In the genomic region with DNA sequence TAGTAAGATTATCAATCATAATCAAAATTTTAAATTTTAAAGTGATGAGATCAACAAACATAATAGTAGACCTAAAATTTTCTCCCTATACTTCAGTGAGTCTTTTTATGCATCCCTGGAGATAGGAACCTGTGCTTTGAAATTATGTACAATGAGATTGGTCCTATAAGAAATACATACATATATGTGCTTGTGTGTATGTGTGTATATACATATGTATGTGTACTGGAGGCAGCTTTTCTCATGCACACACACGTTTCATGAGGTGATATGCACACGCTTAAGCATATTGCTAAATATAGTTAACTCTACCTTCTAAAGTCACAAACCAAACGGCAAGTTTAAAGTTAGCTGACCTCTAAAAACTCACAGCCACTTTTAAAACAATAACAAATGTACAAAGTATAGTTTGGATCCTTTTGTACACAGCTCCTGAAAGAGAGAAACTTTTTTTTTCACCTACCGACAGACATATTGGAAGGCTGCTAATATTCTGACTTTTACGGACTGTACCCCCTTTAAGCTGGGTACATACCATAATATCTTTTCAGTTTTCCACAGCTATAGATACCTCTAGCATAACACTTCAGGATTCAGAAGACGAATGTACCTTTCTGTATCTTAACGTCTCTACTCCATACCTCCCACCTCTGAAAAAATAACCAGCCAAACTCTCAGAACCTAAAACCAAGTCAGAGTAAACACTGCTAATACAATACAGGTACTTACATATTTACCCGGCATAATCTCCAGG, we compare ENCODE assay signal across 11 cellular contexts. TPM values are rescaled to one million over a fixed set of nuclear protein-coding genes. Genes with fewer than 3 reads are reported as not detected.
A peak's percentile ranks its signal among the peaks of the same experiment; 100 is the strongest.
DNase-seq lines count a peak whose midpoint lies in the region; ATAC-seq and TF ChIP-seq lines count a peak whose summit lies in the region.
"Had no signal": no experiment of that assay in that cellular context is flagged by ENCODE, and none has a peak within 500 bp of the region (broad histone marks: within the 10 kb centered on the region; RNA-seq: fewer than 3 reads in every experiment).

No MANE protein-coding gene starts in this region.

- TF ChIP-seq EP300 in transverse colon (IDR thresholded peaks at IDR 0.05; ENCODE audit: low read depth), result no peak

- intact Hi-C loops in right lobe of liver (cut with DNase I) (no loop called here), transverse colon (cut with DNase I; ENCODE audit: low total_unique reads) (loop anchor here (10.0 kb wide), 1 partner anchor 50 kb away; no protein-coding TSS in a partner anchor)

- peaks cover 2% of the 10 kb centered on the region for H3K27me3 Mint-ChIP-seq in activated T-cell treated with anti-CD3 and anti-CD28 coated beads, Interleukin-2, amount 50 U/mL, for 72 hours (ENCODE audit: low read depth)

- H3K4me1 Mint-ChIP-seq in activated T-cell treated with anti-CD3 and anti-CD28 coated beads, Interleukin-2, amount 50 U/mL, for 72 hours (ENCODE audit: low read depth), result peaks cover 67% of the 10 kb centered on the region

- DNase-seq in activated T-cell treated with anti-CD3 and anti-CD28 coated beads, Interleukin-2, amount 50 U/mL, for 72 hours, result no peak
- DNase-seq in activated T-cell treated with anti-CD3 and anti-CD28 coated beads for 4 hours, result no peak
- DNase-seq in astrocyte of the spinal cord (ENCODE audit: low read depth, low spot score), result no peak
- no peak for DNase-seq in right lobe of liver
- DNase-seq in transverse colon, result no peak
- no peak for DNase-seq in AG08396 (ENCODE audit: low spot score)
- no peak for DNase-seq in stimulated activated naive CD4-positive, alpha-beta T cell treated with Interleukin-2 at 50 U/mL for 16 hours (lab: John Stamatoyannopoulos, UW)
- no peak for DNase-seq in LoVo (ENCODE audit: low spot score)
- DNase-seq: DMS79 treated with DMSO at 0.1 percent for 48 hours; KBM-7; stimulated activated CD4-positive, alpha-beta T cell treated with anti-CD3 and anti-CD28 coated beads, Interleukin-12 subunit alpha, Interleukin-12 subunit beta, amount 100 ng/mL, for 4 hours had no signal

- TF ChIP-seq POLR2A in right lobe of liver (IDR thresholded peaks at IDR 0.05) (no peak), transverse colon (IDR thresholded peaks at IDR 0.05) (no peak)

- H3K36me3 ChIP-seq in right lobe of liver (no peaks in the 10 kb centered on the region), transverse colon (no peaks in the 10 kb centered on the region)

- no peaks in the 10 kb centered on the region for H3K9me3 Mint-ChIP-seq in activated T-cell treated with anti-CD3 and anti-CD28 coated beads, Interleukin-2, amount 50 U/mL, for 72 hours

- peak overlapping the region; percentile 35 for H3K27ac Mint-ChIP-seq in activated T-cell treated with anti-CD3 and anti-CD28 coated beads, Interleukin-2, amount 50 U/mL, for 72 hours

- in situ Hi-C loops in astrocyte of the spinal cord (cut with HindIII; ENCODE audit: low sequenced_read_pairs), result no loop called here
- in situ Hi-C loops in transverse colon (cut with MboI; ENCODE audit: low pct_ligation_motif_present in 1 of 4, low pct_unique_long_range_greater_than_20kb in 1 of 4, low sequenced_read_pairs in 3 of 4), result no loop called here

- H3K36me3 Mint-ChIP-seq in activated T-cell treated with anti-CD3 and anti-CD28 coated beads, Interleukin-2, amount 50 U/mL, for 72 hours (ENCODE audit: insufficient read depth in 2 of 2), result no peaks in the 10 kb centered on the region

- peak overlapping the region; percentile 17 to 74 for H3K4me3 Mint-ChIP-seq in activated T-cell treated with anti-CD3 and anti-CD28 coated beads, Interleukin-2, amount 50 U/mL, for 72 hours

- no peaks in the 10 kb centered on the region for H3K9me3 ChIP-seq in right lobe of liver
- no peaks in the 10 kb centered on the region for H3K9me3 ChIP-seq in transverse colon

- TF ChIP-seq CTCF in astrocyte of the spinal cord (IDR thresholded peaks at IDR 0.05; ENCODE audit: low read depth, low read length) (no peak), right lobe of liver (IDR thresholded peaks at IDR 0.05) (no peak), transverse colon (IDR thresholded peaks at IDR 0.05) (no peak)

- 27% methylated on average over 8 of the region's 8 CpGs for WGBS in right lobe of liver (ENCODE audit: insufficient coverage, low coverage, low lambda C conversion rate, missing lambda C conversion rate)
- 36 to 46% methylated on average over 7 to 8 of the region's 8 CpGs for WGBS in transverse colon (ENCODE audit: low coverage in 1 of 2), 2 donors

- H3K4me3 ChIP-seq in astrocyte of the spinal cord (ENCODE audit: low read depth, low read length), result peak overlapping the region; percentile 81
- H3K4me3 ChIP-seq in right lobe of liver, result peak overlapping the region in 2 of 3 donors; percentile 5 to 93
- peak overlapping the region in 2 of 4 donors; percentile 2 to 84 for H3K4me3 ChIP-seq in transverse colon

- H3K27ac ChIP-seq in right lobe of liver (peak overlapping the region in 2 of 3 donors; percentile 96 to 99), transverse colon (peak overlapping the region; percentile 96 to 99 (median 98))

- H3K4me1 ChIP-seq in right lobe of liver (peaks cover 0 to 59% (median 19%) of the 10 kb centered on the region in 4 donors), transverse colon (peaks cover 12 to 69% (median 54%) of the 10 kb centered on the region in 4 donors)

- H3K27me3 ChIP-seq in right lobe of liver (no peaks in the 10 kb centered on the region), transverse colon (no peaks in the 10 kb centered on the region)

- no peak for ATAC-seq in activated T-cell treated with anti-CD3 and anti-CD28 coated beads, Interleukin-2, amount 50 U/mL, for 72 hours (replicated peaks in 1 of 2)
- no peak for ATAC-seq in right lobe of liver

RNA-seq across cellular contexts. Expression of a gene that starts 3.3 kb away (rescaled TPM):
- 10 to 100 TPM; 52.3 to 91.2 TPM for total RNA-seq in activated T-cell treated with anti-CD3 and anti-CD28 coated beads, Interleukin-2, amount 50 U/mL, for 72 hours
- 100 to 1,000 TPM; 120 to 301 (median 239) TPM for total RNA-seq in right lobe of liver
- total RNA-seq in transverse colon, result 100 to 1,000 TPM; 135 to 362 (median 252) TPM
